In the genomic region with DNA sequence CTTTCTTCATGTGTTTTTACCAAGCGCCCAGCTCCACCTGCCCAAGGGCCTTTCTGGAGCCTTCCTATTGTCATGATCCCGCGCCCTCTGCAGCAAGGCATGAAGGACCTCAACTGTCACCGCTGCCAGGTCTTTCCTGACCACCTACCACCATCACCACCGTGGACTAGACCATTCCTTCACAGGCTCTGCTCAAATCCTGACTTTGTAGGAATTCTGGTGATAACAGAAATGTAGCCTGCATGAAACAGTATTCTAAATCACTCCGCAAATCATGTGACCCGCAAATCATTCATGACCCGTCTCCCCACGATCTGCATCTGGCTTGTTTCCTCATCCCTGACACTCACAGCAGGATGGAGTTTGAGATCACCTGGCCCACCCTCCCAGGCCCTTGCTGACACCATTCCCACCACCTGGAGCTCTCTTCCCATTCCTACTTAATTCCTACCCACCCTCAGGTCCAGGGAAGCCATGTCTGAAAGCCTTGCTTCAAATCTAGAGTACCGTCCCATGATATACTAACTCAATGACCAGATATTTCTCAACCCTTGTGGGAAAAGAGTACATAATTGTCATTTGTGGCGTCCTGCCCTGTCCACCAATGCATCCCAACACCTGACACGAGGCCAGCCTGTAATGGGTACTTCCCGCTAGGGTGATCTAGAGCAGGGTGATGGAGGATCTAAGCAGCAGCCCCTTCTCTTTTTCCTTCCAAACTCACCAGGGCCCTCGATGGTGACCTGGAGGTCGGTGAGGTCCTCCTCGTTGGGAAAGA, we compare ENCODE assay signal across 8 cellular contexts. TPM values are rescaled to one million over a fixed set of nuclear protein-coding genes. Genes with fewer than 3 reads are reported as not detected.
A peak's percentile ranks its signal among the peaks of the same experiment; 100 is the strongest.
DNase-seq lines count a peak whose midpoint lies in the region; ATAC-seq and TF ChIP-seq lines count a peak whose summit lies in the region.

No MANE protein-coding gene starts in this region.

- ATAC-seq in Panc1 (no peak), psoas muscle (no peak), HG02885 (IDR thresholded peaks at IDR 0.05; ENCODE audit: poor library complexity, unreplicated experiment) (no peak), GM21737 (IDR thresholded peaks at IDR 0.05; ENCODE audit: unreplicated experiment) (no peak)

- DNase-seq in Panc1 (ENCODE audit: low read depth, low spot score) (no peak), epithelial cell of proximal tubule (ENCODE audit: low read depth) (no peak), psoas muscle (peak in 1 of 2 donors; percentile 20), NCI-H2107 (lab: John Stamatoyannopoulos, UW) (no peak), amniotic stem cell (lab: John Stamatoyannopoulos, UW) (no peak)

- POLR2A ChIA-PET in Panc1 (lab: Charles Lee) = interaction anchor here (0.7 kb wide), 1 partner anchor 841 kb away, joined by 3 read pairs; no protein-coding TSS in a partner anchor

- intact Hi-C loops in Panc1 (cut with micrococcal nuclease; ENCODE audit: unreplicated experiment) (no loop called here), psoas muscle (cut with DNase I) (no loop called here)

- peak overlapping the region; percentile 100 for H3K27ac ChIP-seq in Panc1 (ENCODE audit: low read length)
- H3K27ac ChIP-seq in psoas muscle = no peak overlapping the region

- CTCF ChIA-PET in Panc1 (lab: Charles Lee) = no interaction called here

- H3K4me3 ChIP-seq in GM08714 (ENCODE audit: low read length) (peak overlapping the region; percentile 83), Panc1 (ENCODE audit: low read depth in 2 of 2, low read length in 2 of 2) (peak overlapping the region; percentile 85 to 88), epithelial cell of proximal tubule (ENCODE audit: low read depth, low read length) (peak overlapping the region; percentile 86), psoas muscle (peak overlapping the region; percentile 73)

- H3K4me1 ChIP-seq in Panc1 (ENCODE audit: control insufficient read depth, insufficient read depth, low read length) (peaks cover 35% of the 10 kb centered on the region), psoas muscle (no peaks in the 10 kb centered on the region)

- H3K36me3 ChIP-seq in Panc1 (ENCODE audit: control insufficient read depth, insufficient read depth, low read length) (peaks cover 32% of the 10 kb centered on the region), psoas muscle (ENCODE audit: insufficient read depth in 1 of 2, low read depth in 1 of 2) (peaks cover 0 to 30% of the 10 kb centered on the region in 2 donors)

- H3K9me3 ChIP-seq in Panc1 (ENCODE audit: control insufficient read depth, insufficient read depth, low read depth, low read length) (peaks cover 6% of the 10 kb centered on the region; the same call in 1 of the 2 replicates), psoas muscle (no peaks in the 10 kb centered on the region)

- no peaks in the 10 kb centered on the region for H3K27me3 ChIP-seq in Panc1 (ENCODE audit: control insufficient read depth, insufficient read depth, low read length)
- H3K27me3 ChIP-seq in psoas muscle (ENCODE audit: insufficient read depth in 3 of 3, low read length in 2 of 3) = no peaks in the 10 kb centered on the region

- TF ChIP-seq CTCF in Panc1 (IDR thresholded peaks at IDR 0.05) = no peak
- TF ChIP-seq CTCF in epithelial cell of proximal tubule (conservative IDR thresholded peaks at IDR 0.05; ENCODE audit: low read depth, low read length) = no peak
- no peak for TF ChIP-seq CTCF in psoas muscle (IDR thresholded peaks at IDR 0.05)

- in situ Hi-C loops in Panc1 (cut with HindIII; ENCODE audit: low pct_unique_long_range_greater_than_20kb, low sequenced_read_pairs) = no loop called here

- BruUV-seq in Panc1 (replicated peaks; lab: Mats Ljungman, UMichigan) = TSS peak; percentile 90

- 71 to 77% (median 73%) methylated on average over 16 of the region's 16 CpGs for WGBS in psoas muscle, 3 donors

RNA-seq across cellular contexts. Expression of a gene that starts 1.3 kb away (rescaled TPM):
- 635 TPM for total RNA-seq in Panc1 (2021; ENCODE audit: unreplicated experiment)
- polyA plus RNA-seq in Panc1 (2012; ENCODE audit: insufficient read length) = 684 TPM
- total RNA-seq in epithelial cell of proximal tubule = 383 and 458 TPM in 2 replicates
- 10 to 100 TPM; 15.4 to 26.7 (median 21.2) TPM for total RNA-seq in psoas muscle
- 10 to 100 TPM in 2 of 3 donors, 1 to 10 TPM in 1; 5.6 to 22.8 (median 16.6) TPM for polyA plus RNA-seq in psoas muscle

RNA-seq across cellular contexts. Expression of a gene that starts 20.5 kb away (rescaled TPM):
- total RNA-seq in Panc1 (2021; ENCODE audit: unreplicated experiment) (2,154 TPM), epithelial cell of proximal tubule (412 and 480 TPM in 2 replicates), psoas muscle (100 to 1,000 TPM; 548 to 810 (median 665) TPM)
- polyA plus RNA-seq in Panc1 (2012; ENCODE audit: insufficient read length) = 3,316 TPM
- polyA plus RNA-seq in psoas muscle = 1,000 to 10,000 TPM in 1 of 3 donors, 100 to 1,000 TPM in 2; 547 to 1,362 (median 786) TPM

RNA-seq across cellular contexts. Expression of a gene that starts 22.2 kb away (rescaled TPM):
- 7.4 TPM for total RNA-seq in Panc1 (2021; ENCODE audit: unreplicated experiment)
- 25.3 TPM for polyA plus RNA-seq in Panc1 (2012; ENCODE audit: insufficient read length)
- 16.3 and 21.4 TPM in 2 replicates for total RNA-seq in epithelial cell of proximal tubule
- total RNA-seq in psoas muscle = 1 to 10 TPM in 2 of 4 donors, under 1 TPM in 2; 0.28 to 2.9 (median 0.91) TPM
- under 1 TPM in 2 of 3 donors, not detected in 1; 0.10 to 0.17 TPM for polyA plus RNA-seq in psoas muscle

RNA-seq across cellular contexts. Expression of a gene that starts 29.7 kb away (rescaled TPM):
- total RNA-seq in Panc1 (2021; ENCODE audit: unreplicated experiment) (0.74 TPM), epithelial cell of proximal tubule (not detected in 2 replicates), psoas muscle (not detected)
- polyA plus RNA-seq in Panc1 (2012; ENCODE audit: insufficient read length) = not detected
- not detected for polyA plus RNA-seq in psoas muscle

RNA-seq across cellular contexts. Expression of a gene that starts 36.0 kb away (rescaled TPM):
- total RNA-seq in Panc1 (2021; ENCODE audit: unreplicated experiment) = 4.4 TPM
- polyA plus RNA-seq in Panc1 (2012; ENCODE audit: insufficient read length) = 3.6 TPM
- total RNA-seq in epithelial cell of proximal tubule = 31.0 and 42.8 TPM in 2 replicates
- not detected for total RNA-seq in psoas muscle
- polyA plus RNA-seq in psoas muscle = under 1 TPM in 1 of 3 donors, not detected in 2; 0.06 TPM

Comparison
In these comparisons a context has a peak if more than half of its experiments do, and no peak if none do; other contexts are left out.
1. RNA of a gene that starts 1.3 kb away (total RNA-seq): 635 TPM in Panc1 (single experiment) and 383 to 458 TPM in epithelial cell of proximal tubule; 15.4 to 26.7 TPM in psoas muscle; every median in the first group is over 10 times any median in the second.
2. Peak in every context shown above with its lines, with median percentiles within 50 percentile points of each other: H3K4me3 ChIP-seq.